ENCODE assay signal across 8 cellular contexts in the genomic region with DNA sequence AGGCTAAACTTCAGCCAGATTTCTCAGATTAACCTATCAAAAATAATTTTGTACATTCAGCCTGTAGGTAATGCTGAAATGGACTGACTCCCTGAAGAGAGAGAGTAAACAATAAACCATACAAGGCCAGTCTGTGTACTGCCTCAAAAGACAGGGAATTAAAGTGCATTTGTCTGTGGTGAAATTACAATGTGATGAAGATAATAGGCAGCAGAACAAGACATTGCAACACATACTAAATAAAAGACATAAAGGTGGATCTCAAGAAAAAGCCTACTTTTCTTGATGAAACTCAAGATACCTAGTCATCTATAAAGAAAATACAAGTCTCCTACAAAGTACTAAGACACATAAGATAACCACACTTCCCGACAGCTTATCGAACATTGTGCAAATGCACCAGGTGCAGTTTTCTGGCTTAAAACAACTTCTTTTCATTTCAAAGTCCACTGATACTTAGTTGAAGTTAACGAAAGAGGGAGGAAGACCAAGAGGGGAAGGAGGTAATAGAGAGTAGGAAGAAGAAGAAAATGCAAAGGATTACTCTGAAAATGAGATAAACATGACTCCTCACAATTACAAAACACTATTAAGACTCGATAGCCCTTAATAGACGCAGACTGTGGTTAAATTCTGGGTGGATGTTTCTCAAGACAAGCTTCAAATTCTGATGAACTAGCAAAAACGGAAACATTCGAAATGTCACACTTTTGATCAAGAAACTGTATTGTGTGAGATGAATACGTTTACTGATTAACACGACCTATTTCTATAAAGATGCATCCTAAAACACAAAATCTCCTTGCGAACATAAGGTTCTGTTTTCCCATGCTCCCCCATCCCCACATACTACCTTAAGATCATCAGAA. TPM values are rescaled to one million over a fixed set of nuclear protein-coding genes. Genes with fewer than 3 reads are reported as not detected.
DNase-seq lines count a peak whose midpoint lies in the region; ATAC-seq, FAIRE-seq and TF ChIP-seq lines count a peak whose summit lies in the region.

No MANE protein-coding gene starts in this region.

- intact Hi-C loops in GM12878 (cut with micrococcal nuclease; ENCODE audit: unreplicated experiment), result loop anchor here (5.0 kb wide), 2 partner anchors 60 to 185 kb away; no protein-coding TSS in a partner anchor

- H3K27me3 ChIP-seq in BE2C (no peaks in the 10 kb centered on the region), Karpas-422 (ENCODE audit: low read length) (no peaks in the 10 kb centered on the region), GM12878 (replicated peaks in 1 of 2; ENCODE audit: control insufficient read depth in 2 of 2, insufficient read depth in 2 of 2, low read length in 1 of 2) (no peaks in the 10 kb centered on the region), mucosa of rectum (ENCODE audit: control insufficient read depth in 2 of 2, insufficient read depth in 2 of 2, low read length in 2 of 2) (no peaks in the 10 kb centered on the region)

- BruUV-seq in GM12878 (replicated peaks; lab: Mats Ljungman, UMichigan), result TSS peak; percentile 46

- peak overlapping the region; percentile 69 for H3K4me3 ChIP-seq in BE2C (ENCODE audit: low read depth, low read length)
- peak overlapping the region; percentile 84 for H3K4me3 ChIP-seq in Karpas-422 (ENCODE audit: low read length)
- peak overlapping the region; percentile 84 for H3K4me3 ChIP-seq in GM12878
- peak overlapping the region; percentile 30 to 91 for H3K4me3 ChIP-seq in mucosa of rectum (ENCODE audit: low read length in 2 of 2)

- peak overlapping the region; percentile 96 for H3K9ac ChIP-seq in Karpas-422 (ENCODE audit: low read length)
- peak overlapping the region; percentile 87 for H3K9ac ChIP-seq in GM12878 (ENCODE audit: control insufficient read depth, insufficient read depth, low read length)
- H3K9ac ChIP-seq in mucosa of rectum (ENCODE audit: low read depth in 1 of 2, low read length in 2 of 2), result peak overlapping the region; percentile 35 to 44

- TF ChIP-seq CTCF in BE2C (IDR thresholded peaks at IDR 0.05; ENCODE audit: low read depth, low read length), result no peak
- TF ChIP-seq CTCF in GM12878 (IDR thresholded peaks at IDR 0.05 in 2 of 3, conservative IDR thresholded peaks at IDR 0.05 in 1 of 3; ENCODE audit: control insufficient read depth in 2 of 3, extremely low read depth in 1 of 3, insufficient read depth in 1 of 3, low read depth in 3 of 3, low read length in 3 of 3), result no peak

- 1% methylated on average over 10 of the region's 10 CpGs for WGBS in GM12878 (ENCODE audit: insufficient coverage, insufficient replicate concordance, low lambda C conversion rate, missing lambda C conversion rate)

- SMC1A ChIA-PET in GM12878 (lab: Charles Lee; ENCODE audit: uncharacterized antibody, unreplicated experiment), result interaction anchor here (0.6 to 2.8 kb wide), 2 partner anchors 25 to 202 kb away, joined by 3 to 9 read pairs; no protein-coding TSS in a partner anchor

- RAD21 ChIA-PET in GM12878 (lab: Charles Lee; ENCODE audit: unreplicated experiment), result interaction anchor here (2.6 kb wide), 1 partner anchor 26 kb away, joined by 7 read pairs; no protein-coding TSS in a partner anchor

- no peaks in the 10 kb centered on the region for H3K9me2 ChIP-seq in Karpas-422 (replicated peaks; ENCODE audit: insufficient read depth, low read length)

- no peak for ATAC-seq in GM12878

- H3K27ac ChIP-seq in Karpas-422 (ENCODE audit: low read length) (peak overlapping the region; percentile 78), GM12878 (ENCODE audit: control insufficient read depth, insufficient read depth) (peak overlapping the region; percentile 45), mucosa of rectum (ENCODE audit: low read depth in 2 of 2, low read length in 2 of 2) (no peak overlapping the region)

- CTCF ChIA-PET in GM12878 (lab: Yijun Ruan, JAX), result interaction anchor here (0.9 to 1.4 kb wide), 3 partner anchors 26 to 187 kb away, joined by 3 to 5 read pairs (median 4); no protein-coding TSS in a partner anchor

- H4K20me1 ChIP-seq in Karpas-422 (ENCODE audit: insufficient read depth, low read depth, low read length), result peaks cover 63% of the 10 kb centered on the region
- H4K20me1 ChIP-seq in GM12878 (ENCODE audit: control insufficient read depth, insufficient read depth), result peaks cover 17% of the 10 kb centered on the region; the same call in 1 of the 2 replicates

- H3K4me1 ChIP-seq in BE2C (no peaks in the 10 kb centered on the region), Karpas-422 (ENCODE audit: low read length) (peaks cover 41% of the 10 kb centered on the region), GM12878 (ENCODE audit: control insufficient read depth, insufficient read depth, low read length) (peaks cover 3% of the 10 kb centered on the region; the same call in 1 of the 2 replicates), mucosa of rectum (ENCODE audit: control insufficient read depth in 2 of 2, insufficient read depth in 2 of 2, low read length in 2 of 2) (peaks cover 20 to 29% of the 10 kb centered on the region in 2 donors)

- DNase-seq in BE2C (no peak), Karpas-422 (no peak), GM12878 (ENCODE audit: low read depth, low spot score) (no peak), cerebellum (ENCODE audit: low spot score) (no peak), NCI-H748 treated with DMSO at 0.1 percent for 48 hours (lab: John Stamatoyannopoulos, UW) (no peak)
- DNase-seq in activated CD8-positive, alpha-beta memory T cell treated with anti-CD3 and anti-CD28 coated beads, Interleukin-2, amount 50 U/mL, for 4 hours, result no peak
- no peak for DNase-seq in NK-92 treated with Interleukin-12 subunit alpha and Interleukin-12 subunit beta, amount 100 ng/mL, for 24 hours (lab: John Stamatoyannopoulos, UW)

- no peak for TF ChIP-seq POLR2A in GM12878 (IDR thresholded peaks at IDR 0.05; ENCODE audit: low read depth, low read length)

- H3K79me2 ChIP-seq in Karpas-422 (ENCODE audit: low read length) (peaks cover 70% of the 10 kb centered on the region), GM12878 (ENCODE audit: control insufficient read depth, insufficient read depth, low read length) (peaks cover 70% of the 10 kb centered on the region)

- TF ChIP-seq RAD21 in GM12878 (IDR thresholded peaks at IDR 0.05; ENCODE audit: insufficient read depth, low read depth, low read length), result no peak

- H3K9me3 ChIP-seq in BE2C (no peaks in the 10 kb centered on the region), Karpas-422 (ENCODE audit: low read length) (no peaks in the 10 kb centered on the region), GM12878 (replicated peaks; ENCODE audit: control insufficient read depth, insufficient read depth, low read length) (no peaks in the 10 kb centered on the region), mucosa of rectum (ENCODE audit: control insufficient read depth in 2 of 2, low read length in 2 of 2) (no peaks in the 10 kb centered on the region)

- H3K4me2 ChIP-seq in Karpas-422 (ENCODE audit: low read depth, low read length, poor library complexity, severe bottlenecking), result peak overlapping the region; percentile 92
- H3K4me2 ChIP-seq in GM12878 (ENCODE audit: control insufficient read depth, insufficient read depth), result peak overlapping the region; percentile 78

- H2AFZ ChIP-seq in Karpas-422 (ENCODE audit: low read length) (no peak overlapping the region), GM12878 (ENCODE audit: control insufficient read depth, low read depth, low read length) (no peak overlapping the region)

- no peak for TF ChIP-seq EP300 in GM12878 (IDR thresholded peaks at IDR 0.05; ENCODE audit: borderline replicate concordance in 1 of 2, control insufficient read depth in 1 of 2, low read depth in 2 of 2, low read length in 2 of 2)

- FAIRE-seq in GM12878 (lab: Jason Lieb, UNC), result no peak

- POLR2A ChIA-PET in GM12878 (lab: Charles Lee), result interaction anchor here (1.9 kb wide), 1 partner anchor 26 kb away, joined by 8 read pairs; no protein-coding TSS in a partner anchor

- H3K36me3 ChIP-seq in BE2C (peaks cover 17% of the 10 kb centered on the region), Karpas-422 (ENCODE audit: insufficient read depth, low read length) (peaks cover 33% of the 10 kb centered on the region), GM12878 (ENCODE audit: control insufficient read depth in 2 of 2, insufficient read depth in 2 of 2, low read length in 1 of 2) (peaks cover 0 to 8% of the 10 kb centered on the region in 2 experiments; a peak in 2 of 4 replicates), mucosa of rectum (ENCODE audit: control insufficient read depth in 2 of 2, insufficient read depth in 2 of 2, low read length in 2 of 2) (peaks cover 9% of the 10 kb centered on the region in 2 donors)

- in situ Hi-C loops in GM12878 (cut with MboI), result no loop called here

RNA-seq across cellular contexts. Expression of gene HNRNPR, which starts 2.0 kb away (rescaled TPM):
- polyA plus RNA-seq in BE2C (2012; ENCODE audit: insufficient read depth, insufficient read length, low read depth), result 74.5 TPM
- 120 and 130 TPM in 2 replicates for total RNA-seq in Karpas-422 (2014; rRNA removed; shearing (Covaris generic); ENCODE audit: low replicate concordance)
- total RNA-seq in GM12878 (2013; cell fraction: nucleolus; rRNA removed), result 201 and 203 TPM in 2 replicates
- total RNA-seq in GM12878 (2014; rRNA removed) (107 and 127 TPM in 2 replicates), GM12878 (2014; rRNA removed; fragmentation: Illumina TruSeq; extraction: Trizol) (230 and 249 TPM in 2 replicates), GM12878 (2021) (190 and 194 TPM in 2 replicates), cerebellum (149 TPM)
- 79.9 TPM for polyA plus RNA-seq in GM12878 (2011; ENCODE audit: low read depth)
- polyA plus RNA-seq in GM12878 (2011; rRNA removed) (279 and 291 TPM in 2 replicates), GM12878 (2014; fragmentation: Illumina TruSeq; extraction: Trizol) (280 and 322 TPM in 2 replicates), GM12878 (2014; fragmentation: Nextera tagmentation; extraction: Ambion mirVana) (100 to 1,000 TPM in 1 of 2 experiments, 10 to 100 TPM in 1; 80.5 to 138 TPM), GM12878 (2014; rRNA removed) (166 and 190 TPM in 2 replicates), GM12878 (2016; fragmentation: Nextera tagmentation; extraction: Ambion mirVana) (100 to 1,000 TPM; 242 to 260 TPM)
- polyA plus RNA-seq in GM12878 (2011; cell fraction: cytosol; rRNA removed), result 104 and 113 TPM in 2 replicates
- 61.6 and 89.4 TPM in 2 replicates for polyA plus RNA-seq in GM12878 (2011; cell fraction: nucleus; rRNA removed)
- 103 and 125 TPM in 2 replicates for polyA plus RNA-seq in GM12878 (2012)
- polyA minus RNA-seq in GM12878 (2011; rRNA and poly(A)+ RNA removed), result 104 and 152 TPM in 2 replicates
- polyA minus RNA-seq in GM12878 (2011; cell fraction: cytosol; rRNA and poly(A)+ RNA removed), result 50.0 and 62.1 TPM in 2 replicates
- 52.5 and 101 TPM in 2 replicates for polyA minus RNA-seq in GM12878 (2011; cell fraction: nucleus; rRNA and poly(A)+ RNA removed)

RNA-seq across cellular contexts. Expression of gene ZNF436, which starts 27.6 kb away (rescaled TPM):
- 3.2 TPM for polyA plus RNA-seq in BE2C (2012; ENCODE audit: insufficient read depth, insufficient read length, low read depth)
- total RNA-seq in Karpas-422 (2014; rRNA removed; shearing (Covaris generic); ENCODE audit: low replicate concordance), result 6.4 and 7.4 TPM in 2 replicates
- total RNA-seq in GM12878 (2013; cell fraction: nucleolus; rRNA removed), result 11.6 and 13.0 TPM in 2 replicates
- total RNA-seq in GM12878 (2014; rRNA removed) (3.4 and 3.8 TPM in 2 replicates), GM12878 (2014; rRNA removed; fragmentation: Illumina TruSeq; extraction: Trizol) (3.5 and 3.8 TPM in 2 replicates), GM12878 (2021) (3.1 and 3.2 TPM in 2 replicates), cerebellum (63.0 TPM)
- polyA plus RNA-seq in GM12878 (2011; ENCODE audit: low read depth), result 1.8 TPM
- polyA plus RNA-seq in GM12878 (2011; rRNA removed) (4.7 and 6.3 TPM in 2 replicates), GM12878 (2014; fragmentation: Illumina TruSeq; extraction: Trizol) (3.4 and 4.5 TPM in 2 replicates), GM12878 (2014; fragmentation: Nextera tagmentation; extraction: Ambion mirVana) (1 to 10 TPM in 1 of 2 experiments, under 1 TPM in 1; 0.85 to 1.1 TPM), GM12878 (2014; rRNA removed) (1.8 and 1.9 TPM in 2 replicates), GM12878 (2016; fragmentation: Nextera tagmentation; extraction: Ambion mirVana) (1 to 10 TPM; 2.6 to 2.9 TPM)
- polyA plus RNA-seq in GM12878 (2011; cell fraction: cytosol; rRNA removed), result 2.2 and 2.6 TPM in 2 replicates
- 4.5 and 5.6 TPM in 2 replicates for polyA plus RNA-seq in GM12878 (2011; cell fraction: nucleus; rRNA removed)
- polyA plus RNA-seq in GM12878 (2012), result 1.7 and 2.9 TPM in 2 replicates
- 6.4 and 6.9 TPM in 2 replicates for polyA minus RNA-seq in GM12878 (2011; rRNA and poly(A)+ RNA removed)
- polyA minus RNA-seq in GM12878 (2011; cell fraction: cytosol; rRNA and poly(A)+ RNA removed), result 2.3 and 2.5 TPM in 2 replicates
- polyA minus RNA-seq in GM12878 (2011; cell fraction: nucleus; rRNA and poly(A)+ RNA removed), result 5.6 TPM in 2 replicates

Comparison
In these comparisons a context has a peak if more than half of its experiments do, and no peak if none do; other contexts are left out.
1. H3K27ac ChIP-seq: peak in Karpas-422 (single experiment) and GM12878 (single experiment); none in mucosa of rectum (0 of 2).
2. H3K9ac ChIP-seq: peak in every context shown above with its lines; median percentile 96 in Karpas-422; 87 in GM12878; 40 in mucosa of rectum.
3. Peak in every context shown above with its lines, with median percentiles within 50 percentile points of each other: H3K4me3 ChIP-seq.